Comparison of ENCODE assay signal across 4 cellular contexts in genomic region chr1:20496725-20497383, GRCh38. TPM values are rescaled to one million over a fixed set of nuclear protein-coding genes. Genes with fewer than 3 reads are reported as not detected.
"Had no signal": no experiment of that assay in that cellular context is flagged by ENCODE, and none has a peak within 500 bp of the region (broad histone marks: within the 10 kb centered on the region; RNA-seq: fewer than 3 reads in every experiment).

No MANE protein-coding gene starts in this region.

RNA-seq across cellular contexts. Expression of gene FAM43B, which starts 55.5 kb away (rescaled TPM):
- total RNA-seq: activated CD4-positive, alpha-beta T cell treated with anti-CD3 and anti-CD28 coated beads, Interleukin-2, amount 10 ng/mL, durations not matched to agents 7 days and 5 days; lung microvascular endothelial cell; natural killer cell had no signal
- polyA plus RNA-seq: SK-N-SH had no signal
